Comparison of ENCODE assay signal across 26 cellular contexts in genomic region chr14:71682337-71682736, GRCh38.
"Had no signal": no experiment of that assay in that cellular context is flagged by ENCODE, and none has a peak within 500 bp of the region (broad histone marks: within the 10 kb centered on the region; RNA-seq: fewer than 3 reads in every experiment).

No MANE protein-coding gene starts in this region.

- H3K4me3 Mint-ChIP-seq: activated naive CD4-positive, alpha-beta T cell treated with anti-CD3 and anti-CD28 coated beads, Interleukin-2, amount 10 ng/mL, durations not matched to agents 7 days and 5 days; activated T-cell treated with anti-CD3 and anti-CD28 coated beads, Interleukin-2, amount 50 U/mL, for 72 hours; brain; effector memory CD8-positive, alpha-beta T cell; natural killer cell; stimulated activated effector memory CD8-positive, alpha-beta T cell treated with anti-CD3 and anti-CD28 coated beads, Interleukin-12 subunit alpha, Interleukin-12 subunit beta, amount 100 ng/mL, for 72 hours; stimulated activated naive CD8-positive, alpha-beta T cell treated with anti-CD3 and anti-CD28 coated beads, Interleukin-15, amount 100 ng/mL, for 72 hours; T-cell had no signal

- H3K27me3 Mint-ChIP-seq: activated naive CD4-positive, alpha-beta T cell treated with anti-CD3 and anti-CD28 coated beads, Interleukin-2, amount 10 ng/mL, durations not matched to agents 7 days and 5 days; brain; effector memory CD8-positive, alpha-beta T cell; stimulated activated naive CD8-positive, alpha-beta T cell treated with anti-CD3 and anti-CD28 coated beads, Interleukin-15, amount 100 ng/mL, for 72 hours; T-cell had no signal

- DNase-seq: activated CD4-positive, alpha-beta T cell treated with anti-CD3 and anti-CD28 coated beads for 1 hour; activated CD4-positive, alpha-beta T cell treated with anti-CD3 and anti-CD28 coated beads, Interleukin-2, amount 50 U/mL, for 4 hours; activated effector memory CD4-positive, alpha-beta T cell treated with anti-CD3 and anti-CD28 coated beads, Interleukin-2, amount 50 U/mL, for 16 hours; activated naive CD4-positive, alpha-beta T cell treated with anti-CD3 and anti-CD28 coated beads, Interleukin-2, amount 10 ng/mL, durations not matched to agents 7 days and 5 days; activated T-cell treated with anti-CD3 and anti-CD28 coated beads, Interleukin-2, amount 50 U/mL, for 72 hours; anterior cingulate cortex; caudate nucleus; effector memory CD8-positive, alpha-beta T cell; head of caudate nucleus; islet precursor cell; left cardiac atrium; midbrain; natural killer cell; ovary; stimulated activated CD4-positive, alpha-beta T cell treated with anti-CD3 and anti-CD28 coated beads, Interleukin-2, amount 100 ng/mL, for 24 hours; stimulated activated naive CD8-positive, alpha-beta T cell treated with anti-CD3 and anti-CD28 coated beads, Interleukin-15, amount 100 ng/mL, for 72 hours; T-cell; T-helper 9 cell; trophoblast cell; uterus had no signal

- H3K27me3 ChIP-seq: gastroesophageal sphincter, ovary, right atrium auricular region, suprapubic skin, uterus had no signal

- H3K27ac ChIP-seq: ovary, prostate gland, right atrium auricular region, suprapubic skin had no signal

- H3K9me3 Mint-ChIP-seq: effector memory CD8-positive, alpha-beta T cell; natural killer cell; stimulated activated effector memory CD8-positive, alpha-beta T cell treated with anti-CD3 and anti-CD28 coated beads, Interleukin-12 subunit alpha, Interleukin-12 subunit beta, amount 100 ng/mL, for 72 hours had no signal

- H3K4me3 ChIP-seq: gastroesophageal sphincter, ovary, prostate gland, right atrium auricular region, suprapubic skin, uterus had no signal

- H3K36me3 ChIP-seq: ovary, prostate gland, right atrium auricular region, uterus had no signal

- H3K27ac Mint-ChIP-seq: activated naive CD4-positive, alpha-beta T cell treated with anti-CD3 and anti-CD28 coated beads, Interleukin-2, amount 10 ng/mL, durations not matched to agents 7 days and 5 days; brain; effector memory CD8-positive, alpha-beta T cell; natural killer cell; stimulated activated naive CD8-positive, alpha-beta T cell treated with anti-CD3 and anti-CD28 coated beads, Interleukin-15, amount 100 ng/mL, for 72 hours; T-cell had no signal

- H3K4me1 ChIP-seq: prostate gland, right atrium auricular region, uterus had no signal

- H3K4me1 Mint-ChIP-seq: activated naive CD4-positive, alpha-beta T cell treated with anti-CD3 and anti-CD28 coated beads, Interleukin-2, amount 10 ng/mL, durations not matched to agents 7 days and 5 days; natural killer cell; stimulated activated naive CD8-positive, alpha-beta T cell treated with anti-CD3 and anti-CD28 coated beads, Interleukin-15, amount 100 ng/mL, for 72 hours; T-cell had no signal
